In the genomic region with DNA sequence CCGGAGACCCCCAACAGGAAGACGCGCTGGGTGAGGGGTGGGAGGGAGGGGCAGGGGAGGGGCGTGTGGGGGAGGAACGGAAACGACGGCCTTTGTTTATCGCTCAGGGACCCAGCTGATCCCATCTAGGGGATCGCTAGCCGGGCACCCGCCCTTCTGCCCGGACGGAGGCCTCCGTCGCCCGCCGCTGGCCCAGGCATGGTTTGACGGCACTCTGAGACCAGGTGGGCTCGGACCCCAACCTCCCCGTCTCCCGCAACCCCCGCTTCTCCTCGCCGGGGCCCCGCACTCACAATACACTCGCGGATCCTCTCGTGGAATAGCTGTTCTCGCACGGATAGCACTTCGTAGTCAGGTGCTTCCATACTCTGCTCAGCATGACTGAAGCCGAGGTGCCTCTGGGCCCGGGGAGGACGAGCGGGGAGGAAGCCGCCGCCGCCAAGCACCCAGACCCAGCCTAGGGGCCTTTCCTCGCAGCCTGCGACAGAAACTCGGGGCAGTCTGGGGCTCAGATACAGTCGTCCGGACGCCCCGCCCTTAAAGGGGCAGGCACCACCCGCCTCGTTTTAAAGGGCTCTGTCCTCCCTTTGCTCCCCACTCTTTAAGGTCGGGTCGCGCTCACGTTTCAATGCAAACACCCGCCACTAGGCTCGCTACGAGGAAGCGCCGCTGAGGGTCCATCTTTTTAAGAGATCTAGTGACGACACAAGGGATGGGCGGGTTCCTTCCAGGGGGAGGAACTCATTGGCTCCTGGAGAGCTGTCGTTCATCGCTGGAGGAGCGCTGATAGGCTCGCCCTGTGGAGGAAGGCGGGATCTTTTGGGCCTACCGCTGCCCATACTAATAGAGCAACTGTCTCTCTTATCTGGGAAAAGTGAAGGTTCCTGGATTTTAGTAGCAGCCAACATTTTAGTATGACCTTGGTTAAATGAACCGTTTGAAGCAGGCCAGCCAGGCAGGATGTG, we compare ENCODE assay signal across 8 cellular contexts. TPM values are rescaled to one million over a fixed set of nuclear protein-coding genes. Genes with fewer than 3 reads are reported as not detected.
DNase-seq lines count a peak whose midpoint lies in the region; ATAC-seq and TF ChIP-seq lines count a peak whose summit lies in the region.

A gene with protein sequence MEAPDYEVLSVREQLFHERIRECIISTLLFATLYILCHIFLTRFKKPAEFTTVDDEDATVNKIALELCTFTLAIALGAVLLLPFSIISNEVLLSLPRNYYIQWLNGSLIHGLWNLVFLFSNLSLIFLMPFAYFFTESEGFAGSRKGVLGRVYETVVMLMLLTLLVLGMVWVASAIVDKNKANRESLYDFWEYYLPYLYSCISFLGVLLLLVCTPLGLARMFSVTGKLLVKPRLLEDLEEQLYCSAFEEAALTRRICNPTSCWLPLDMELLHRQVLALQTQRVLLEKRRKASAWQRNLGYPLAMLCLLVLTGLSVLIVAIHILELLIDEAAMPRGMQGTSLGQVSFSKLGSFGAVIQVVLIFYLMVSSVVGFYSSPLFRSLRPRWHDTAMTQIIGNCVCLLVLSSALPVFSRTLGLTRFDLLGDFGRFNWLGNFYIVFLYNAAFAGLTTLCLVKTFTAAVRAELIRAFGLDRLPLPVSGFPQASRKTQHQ (minus strand): TSS at position 657 of the 965 bp plus-strand sequence. CDS start 292 bp downstream, at position 365.

- POLR2A ChIA-PET in activated CD4-positive, alpha-beta T cell treated with anti-CD3 and anti-CD28 coated beads, Interleukin-2, amount 10 ng/mL, durations not matched to agents 7 days and 5 days (lab: Charles Lee) = interaction anchor here (0.6 to 2.8 kb wide), 3 partner anchors 8 to 122 kb away, joined by 3 to 9 read pairs (median 4); partner anchors contain the start of gene TUBA1B

- peak within 1 kb of the TSS; percentile 96 for H3K4me3 Mint-ChIP-seq in activated CD4-positive, alpha-beta T cell treated with anti-CD3 and anti-CD28 coated beads, Interleukin-2, amount 10 ng/mL, durations not matched to agents 7 days and 5 days

- H3K4me1 Mint-ChIP-seq in activated CD4-positive, alpha-beta T cell treated with anti-CD3 and anti-CD28 coated beads, Interleukin-2, amount 10 ng/mL, durations not matched to agents 7 days and 5 days = peaks cover 25% of the 10 kb centered on the region

- H3K9me3 Mint-ChIP-seq in activated CD4-positive, alpha-beta T cell treated with anti-CD3 and anti-CD28 coated beads, Interleukin-2, amount 10 ng/mL, durations not matched to agents 7 days and 5 days = no peaks in the 10 kb centered on the region

- H3K27ac ChIP-seq in C4-2B = peak within 1 kb of the TSS; percentile 67
- peak within 1 kb of the TSS; percentile 93 to 98 for H3K27ac ChIP-seq in coronary artery

- peaks cover 4% of the 10 kb centered on the region for H3K36me3 Mint-ChIP-seq in activated CD4-positive, alpha-beta T cell treated with anti-CD3 and anti-CD28 coated beads, Interleukin-2, amount 10 ng/mL, durations not matched to agents 7 days and 5 days (ENCODE audit: low read depth)

- peak within 1 kb of the TSS; percentile 80 for H3K4me3 ChIP-seq in coronary artery

- intact Hi-C loops in left colon (cut with DNase I, micrococcal nuclease) = no loop called here

- peak; percentile 99 for ATAC-seq in GM19328 (IDR thresholded peaks at IDR 0.05; ENCODE audit: unreplicated experiment)
- peak; percentile 97 for ATAC-seq in HG03520 (IDR thresholded peaks at IDR 0.05; ENCODE audit: unreplicated experiment)
- peak; percentile 92 for ATAC-seq in left colon

- CTCF ChIA-PET in activated CD4-positive, alpha-beta T cell treated with anti-CD3 and anti-CD28 coated beads, Interleukin-2, amount 10 ng/mL, durations not matched to agents 7 days and 5 days (lab: Charles Lee) = interaction anchor here (0.6 to 7.3 kb wide), 20 partner anchors 9 to 169 kb away, joined by 3 to 47 read pairs (median 3); partner anchors contain the start of genes DHH and TUBA1B

- H3K27me3 Mint-ChIP-seq in activated CD4-positive, alpha-beta T cell treated with anti-CD3 and anti-CD28 coated beads, Interleukin-2, amount 10 ng/mL, durations not matched to agents 7 days and 5 days = no peaks in the 10 kb centered on the region

- DNase-seq in NCI-H69 (lab: John Stamatoyannopoulos, UW) (peak; percentile 99), coronary artery (ENCODE audit: low spot score) (peak; percentile 98), left colon (peak; percentile 97 to 98)
- peak; percentile 99 for DNase-seq in activated CD4-positive, alpha-beta T cell treated with anti-CD3 and anti-CD28 coated beads, Interleukin-2, amount 10 ng/mL, durations not matched to agents 7 days and 5 days
- DNase-seq in stimulated activated CD4-positive, alpha-beta T cell treated with anti-CD3 and anti-CD28 coated beads, Interleukin-1b, Interleukin-23, amount 100 ng/mL, for 48 hours = peak; percentile 96

- peak within 1 kb of the TSS; percentile 94 for H3K27ac Mint-ChIP-seq in activated CD4-positive, alpha-beta T cell treated with anti-CD3 and anti-CD28 coated beads, Interleukin-2, amount 10 ng/mL, durations not matched to agents 7 days and 5 days

- no peak; the same call in 1 of the 2 replicates for TF ChIP-seq CTCF in C4-2B (conservative IDR thresholded peaks at IDR 0.05)
- no peak for TF ChIP-seq CTCF in coronary artery (IDR thresholded peaks at IDR 0.05)

RNA-seq across cellular contexts. Expression of the gene that starts here (rescaled TPM):
- total RNA-seq in activated CD4-positive, alpha-beta T cell treated with anti-CD3 and anti-CD28 coated beads, Interleukin-2, amount 10 ng/mL, durations not matched to agents 7 days and 5 days = 10 to 100 TPM; 60.3 to 62.3 TPM
- 10 to 100 TPM; 44.7 to 49.6 TPM for total RNA-seq in left colon

Comparison
In these comparisons a context has a peak if more than half of its experiments do, and no peak if none do; other contexts are left out.
1. Peak in every context shown above with its lines: DNase-seq, ATAC-seq, H3K4me3 ChIP-seq and H3K27ac ChIP-seq.